26 cellular contexts compared by ENCODE assay signal in genomic region chr18:78813156-78813555, GRCh38.
"Had no signal": no experiment of that assay in that cellular context is flagged by ENCODE, and none has a peak within 500 bp of the region (broad histone marks: within the 10 kb centered on the region; RNA-seq: fewer than 3 reads in every experiment).

No MANE protein-coding gene starts in this region.

- H3K27me3 Mint-ChIP-seq: activated CD4-positive, alpha-beta memory T cell treated with anti-CD3 and anti-CD28 coated beads, Interleukin-2, amount 10 ng/mL, durations not matched to agents 7 days and 5 days had no signal

- H3K4me3 ChIP-seq: esophagus muscularis mucosa, hepatocyte, uterus had no signal

- H3K9me3 ChIP-seq: esophagus muscularis mucosa, uterus had no signal

- H3K4me1 ChIP-seq: esophagus muscularis mucosa, uterus had no signal

- H3K79me2 ChIP-seq: hepatocyte had no signal

- H3K9me3 Mint-ChIP-seq: type B pancreatic cell had no signal

- H3K27ac ChIP-seq: brain microvascular endothelial cell, esophagus muscularis mucosa, hepatocyte, uterus had no signal

- H3K4me3 Mint-ChIP-seq: activated CD4-positive, alpha-beta memory T cell treated with anti-CD3 and anti-CD28 coated beads, Interleukin-2, amount 10 ng/mL, durations not matched to agents 7 days and 5 days; activated CD4-positive, alpha-beta T cell treated with anti-CD3 and anti-CD28 coated beads, Interleukin-2, amount 10 ng/mL, durations not matched to agents 7 days and 5 days; activated T-cell treated with anti-CD3 and anti-CD28 coated beads, Interleukin-2, amount 50 U/mL, for 24 hours; mesothelial cell of epicardium; naive B cell; stimulated activated effector memory CD8-positive, alpha-beta T cell treated with anti-CD3 and anti-CD28 coated beads, Interleukin-12 subunit alpha, Interleukin-12 subunit beta, amount 100 ng/mL, for 72 hours; stimulated activated naive CD8-positive, alpha-beta T cell treated with anti-CD3 and anti-CD28 coated beads, Interleukin-15, amount 100 ng/mL, for 72 hours; type B pancreatic cell had no signal

- H3K36me3 ChIP-seq: brain microvascular endothelial cell, esophagus muscularis mucosa, uterus had no signal

- H3K4me1 Mint-ChIP-seq: activated CD4-positive, alpha-beta memory T cell treated with anti-CD3 and anti-CD28 coated beads, Interleukin-2, amount 10 ng/mL, durations not matched to agents 7 days and 5 days; activated CD4-positive, alpha-beta T cell treated with anti-CD3 and anti-CD28 coated beads, Interleukin-2, amount 10 ng/mL, durations not matched to agents 7 days and 5 days; mesothelial cell of epicardium; naive B cell; stimulated activated effector memory CD8-positive, alpha-beta T cell treated with anti-CD3 and anti-CD28 coated beads, Interleukin-12 subunit alpha, Interleukin-12 subunit beta, amount 100 ng/mL, for 72 hours; stimulated activated naive CD8-positive, alpha-beta T cell treated with anti-CD3 and anti-CD28 coated beads, Interleukin-15, amount 100 ng/mL, for 72 hours had no signal

- ATAC-seq: left cardiac atrium; stimulated activated effector memory CD8-positive, alpha-beta T cell treated with anti-CD3 and anti-CD28 coated beads, Interleukin-12 subunit alpha, Interleukin-12 subunit beta, amount 100 ng/mL, for 72 hours; stimulated activated naive CD8-positive, alpha-beta T cell treated with anti-CD3 and anti-CD28 coated beads, Interleukin-15, amount 100 ng/mL, for 72 hours had no signal

- DNase-seq: activated CD4-positive, alpha-beta memory T cell treated with anti-CD3 and anti-CD28 coated beads, Interleukin-2, amount 10 ng/mL, durations not matched to agents 7 days and 5 days; activated CD4-positive, alpha-beta T cell treated with anti-CD3 and anti-CD28 coated beads for 1 hour; activated CD4-positive, alpha-beta T cell treated with anti-CD3 and anti-CD28 coated beads, Interleukin-2, amount 10 ng/mL, durations not matched to agents 7 days and 5 days; activated CD8-positive, alpha-beta memory T cell treated with anti-CD3 and anti-CD28 coated beads, Interleukin-2, amount 50 U/mL, for 48 hours; activated gamma-delta T cell treated with Interleukin-2 at 50 U/mL for 16 hours; activated naive CD4-positive, alpha-beta T cell treated with anti-CD3 and anti-CD28 coated beads, Interleukin-2, amount 50 U/mL, for 16 hours; activated T-cell treated with anti-CD3 and anti-CD28 coated beads, Interleukin-2, amount 50 U/mL, for 24 hours; amniotic stem cell; brain microvascular endothelial cell; central memory CD4-positive, alpha-beta T cell; glutamatergic neuron; left cardiac atrium; mammary epithelial cell; naive B cell; right cardiac atrium; stimulated activated CD4-positive, alpha-beta T cell treated with anti-CD3 and anti-CD28 coated beads, Interleukin-12 subunit alpha, Interleukin-12 subunit beta, amount 100 ng/mL, for 4 hours; stimulated activated CD4-positive, alpha-beta T cell treated with anti-CD3 and anti-CD28 coated beads, Interleukin-4, amount 100 ng/mL, for 1 hour; stimulated activated naive CD8-positive, alpha-beta T cell treated with anti-CD3 and anti-CD28 coated beads, Interleukin-15, amount 100 ng/mL, for 72 hours; substantia nigra; T-helper 2 cell; uterus had no signal

- H2AFZ ChIP-seq: hepatocyte had no signal

- H3K27ac Mint-ChIP-seq: activated CD4-positive, alpha-beta memory T cell treated with anti-CD3 and anti-CD28 coated beads, Interleukin-2, amount 10 ng/mL, durations not matched to agents 7 days and 5 days; activated CD4-positive, alpha-beta T cell treated with anti-CD3 and anti-CD28 coated beads, Interleukin-2, amount 10 ng/mL, durations not matched to agents 7 days and 5 days; activated T-cell treated with anti-CD3 and anti-CD28 coated beads, Interleukin-2, amount 50 U/mL, for 24 hours; mesothelial cell of epicardium; naive B cell; stimulated activated effector memory CD8-positive, alpha-beta T cell treated with anti-CD3 and anti-CD28 coated beads, Interleukin-12 subunit alpha, Interleukin-12 subunit beta, amount 100 ng/mL, for 72 hours; stimulated activated naive CD8-positive, alpha-beta T cell treated with anti-CD3 and anti-CD28 coated beads, Interleukin-15, amount 100 ng/mL, for 72 hours; type B pancreatic cell had no signal

- H3K36me3 Mint-ChIP-seq: mesothelial cell of epicardium; naive B cell; stimulated activated effector memory CD8-positive, alpha-beta T cell treated with anti-CD3 and anti-CD28 coated beads, Interleukin-12 subunit alpha, Interleukin-12 subunit beta, amount 100 ng/mL, for 72 hours; type B pancreatic cell had no signal

- H3K27me3 ChIP-seq: brain microvascular endothelial cell, hepatocyte had no signal
